ENCODE assay signal across 37 cellular contexts in the genomic region with DNA sequence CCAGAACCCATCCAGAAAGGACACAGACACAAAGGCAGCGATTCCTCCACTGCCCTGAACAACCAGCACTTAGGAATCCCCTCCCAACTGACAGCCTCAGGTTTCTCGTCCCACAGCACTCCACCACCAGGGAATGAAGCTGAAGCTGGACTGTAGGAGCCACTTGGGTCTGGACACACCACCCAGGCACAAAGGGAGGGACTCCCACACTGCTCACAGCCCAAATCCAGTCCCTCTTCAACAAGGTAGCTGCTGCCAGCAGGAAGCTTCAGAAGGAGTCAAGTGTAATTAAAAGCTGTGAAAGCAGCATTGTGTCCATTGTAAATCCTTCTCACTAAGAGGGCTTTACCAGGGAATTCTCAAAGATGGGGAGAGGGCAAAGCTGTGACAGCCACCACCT. TPM values are rescaled to one million over a fixed set of nuclear protein-coding genes. Genes with fewer than 3 reads are reported as not detected.
"Had no signal": no experiment of that assay in that cellular context is flagged by ENCODE, and none has a peak within 500 bp of the region (broad histone marks: within the 10 kb centered on the region; RNA-seq: fewer than 3 reads in every experiment).

No MANE protein-coding gene starts in this region.

- H3K4me3 Mint-ChIP-seq: activated B cell treated with CpG ODN at 0.5 μM for 24 hours; activated CD4-positive, alpha-beta memory T cell treated with anti-CD3 and anti-CD28 coated beads, Interleukin-2, amount 10 ng/mL, durations not matched to agents 7 days and 5 days; activated CD8-positive, alpha-beta memory T cell treated with anti-CD3 and anti-CD28 coated beads, Interleukin-2, amount 10 ng/mL, durations not matched to agents 7 days and 5 days; activated naive CD4-positive, alpha-beta T cell treated with anti-CD3 and anti-CD28 coated beads, Interleukin-2, amount 10 ng/mL, durations not matched to agents 7 days and 5 days; activated naive CD8-positive, alpha-beta T cell; activated naive CD8-positive, alpha-beta T cell treated with anti-CD3 and anti-CD28 coated beads, Interleukin-2, amount 50 U/mL, for 24 hours; T-helper 1 cell treated with Interleukin-12 subunit alpha and Interleukin-12 subunit beta and Interleukin-4 antibody, amounts not matched to agents 30 μg/mL and 1 μg/mL, for 36 hours; T-helper 2 cell treated with Interferon-gamma antibody and Interleukin-4, amounts not matched to agents 5 μg/mL and 100 μg/mL, for 36 hours had no signal

- H3K36me3 ChIP-seq: brain microvascular endothelial cell, MG63, Peyer's patch, SJSA1 had no signal

- H3K4me1 ChIP-seq: Peyer's patch, SJSA1 had no signal

- H3K4me2 ChIP-seq: SK-N-SH had no signal

- H3K4me3 ChIP-seq: MG63, Peyer's patch, SJSA1 had no signal

- DNase-seq: activated B cell treated with CpG ODN at 0.5 μM for 24 hours; activated CD4-positive, alpha-beta memory T cell treated with anti-CD3 and anti-CD28 coated beads, Interleukin-2, amount 10 ng/mL, durations not matched to agents 7 days and 5 days; activated CD4-positive, alpha-beta T cell treated with anti-CD3 and anti-CD28 coated beads for 48 hours; activated CD4-positive, CD25-positive, alpha-beta regulatory T cell treated with anti-CD3 and anti-CD28 coated beads, Interleukin-2, amount 50 U/mL, for 72 hours; activated CD8-positive, alpha-beta memory T cell treated with anti-CD3 and anti-CD28 coated beads for 24 hours; activated CD8-positive, alpha-beta memory T cell treated with anti-CD3 and anti-CD28 coated beads, Interleukin-2, amount 10 ng/mL, durations not matched to agents 7 days and 5 days; activated CD8-positive, alpha-beta memory T cell treated with anti-CD3 and anti-CD28 coated beads, Interleukin-2, amount 50 U/mL, for 48 hours; activated effector memory CD4-positive, alpha-beta T cell treated with Interleukin-2 at 50 U/mL for 16 hours; activated naive CD4-positive, alpha-beta T cell treated with anti-CD3 and anti-CD28 coated beads, Interleukin-2, amount 10 ng/mL, durations not matched to agents 7 days and 5 days; activated naive CD8-positive, alpha-beta T cell treated with anti-CD3 and anti-CD28 coated beads, Interleukin-2, amount 50 U/mL, for 24 hours; activated T-cell treated with anti-CD3 and anti-CD28 coated beads, Interleukin-2, amount 50 U/mL, for 48 hours; anterior cingulate cortex; brain microvascular endothelial cell; central memory CD4-positive, alpha-beta T cell; Kasumi-1; KG1; MG63; NCI-H1048; NCI-H1105 treated with DMSO at 0.1 percent for 48 hours; NCI-H1436; NCI-H1694; NCI-H1930; NCI-H2107; NCI-H345; NCI-H524 treated with DMSO at 0.1 percent for 48 hours; NCI-H748 treated with DMSO at 0.1 percent for 48 hours; PC-3; Peyer's patch; RPMI8226; SHP77 treated with DMSO at 0.1 percent for 48 hours; SK-N-SH had no signal

- H3K9me3 Mint-ChIP-seq: activated B cell treated with CpG ODN at 0.5 μM for 24 hours; activated CD4-positive, alpha-beta memory T cell treated with anti-CD3 and anti-CD28 coated beads, Interleukin-2, amount 10 ng/mL, durations not matched to agents 7 days and 5 days; activated naive CD4-positive, alpha-beta T cell treated with anti-CD3 and anti-CD28 coated beads, Interleukin-2, amount 10 ng/mL, durations not matched to agents 7 days and 5 days; activated naive CD8-positive, alpha-beta T cell treated with anti-CD3 and anti-CD28 coated beads, Interleukin-2, amount 50 U/mL, for 24 hours; T-helper 1 cell treated with Interleukin-12 subunit alpha and Interleukin-12 subunit beta and Interleukin-4 antibody, amounts not matched to agents 30 μg/mL and 1 μg/mL, for 36 hours; T-helper 2 cell treated with Interferon-gamma antibody and Interleukin-4, amounts not matched to agents 5 μg/mL and 100 μg/mL, for 36 hours had no signal

- H3K27me3 ChIP-seq: brain microvascular endothelial cell, Peyer's patch, SJSA1 had no signal

- H3K27ac Mint-ChIP-seq: activated B cell treated with CpG ODN at 0.5 μM for 24 hours; activated CD4-positive, alpha-beta memory T cell treated with anti-CD3 and anti-CD28 coated beads, Interleukin-2, amount 10 ng/mL, durations not matched to agents 7 days and 5 days; activated CD8-positive, alpha-beta memory T cell treated with anti-CD3 and anti-CD28 coated beads, Interleukin-2, amount 10 ng/mL, durations not matched to agents 7 days and 5 days; activated naive CD4-positive, alpha-beta T cell treated with anti-CD3 and anti-CD28 coated beads, Interleukin-2, amount 10 ng/mL, durations not matched to agents 7 days and 5 days; activated naive CD8-positive, alpha-beta T cell; activated naive CD8-positive, alpha-beta T cell treated with anti-CD3 and anti-CD28 coated beads, Interleukin-2, amount 50 U/mL, for 24 hours; T-helper 1 cell treated with Interleukin-12 subunit alpha and Interleukin-12 subunit beta and Interleukin-4 antibody, amounts not matched to agents 30 μg/mL and 1 μg/mL, for 36 hours; T-helper 2 cell treated with Interferon-gamma antibody and Interleukin-4, amounts not matched to agents 5 μg/mL and 100 μg/mL, for 36 hours had no signal

- H3K36me3 Mint-ChIP-seq: activated CD8-positive, alpha-beta memory T cell treated with anti-CD3 and anti-CD28 coated beads, Interleukin-2, amount 10 ng/mL, durations not matched to agents 7 days and 5 days; activated naive CD4-positive, alpha-beta T cell treated with anti-CD3 and anti-CD28 coated beads, Interleukin-2, amount 10 ng/mL, durations not matched to agents 7 days and 5 days; activated naive CD8-positive, alpha-beta T cell had no signal

- H3K4me1 Mint-ChIP-seq: activated B cell treated with CpG ODN at 0.5 μM for 24 hours; activated CD4-positive, alpha-beta memory T cell treated with anti-CD3 and anti-CD28 coated beads, Interleukin-2, amount 10 ng/mL, durations not matched to agents 7 days and 5 days; activated CD8-positive, alpha-beta memory T cell treated with anti-CD3 and anti-CD28 coated beads, Interleukin-2, amount 10 ng/mL, durations not matched to agents 7 days and 5 days; activated naive CD4-positive, alpha-beta T cell treated with anti-CD3 and anti-CD28 coated beads, Interleukin-2, amount 10 ng/mL, durations not matched to agents 7 days and 5 days; activated naive CD8-positive, alpha-beta T cell treated with anti-CD3 and anti-CD28 coated beads, Interleukin-2, amount 50 U/mL, for 24 hours had no signal

- H3K9me3 ChIP-seq: MG63, Peyer's patch, SJSA1, SK-N-SH had no signal

- H3K27ac ChIP-seq: brain microvascular endothelial cell, Peyer's patch, SJSA1 had no signal

- H3K9ac ChIP-seq: SK-N-SH had no signal

RNA-seq across cellular contexts. Expression of a gene that starts 29.0 kb away (rescaled TPM):
- total RNA-seq: activated B cell treated with CpG ODN at 0.5 μM for 24 hours; activated CD4-positive, alpha-beta memory T cell treated with anti-CD3 and anti-CD28 coated beads, Interleukin-2, amount 10 ng/mL, durations not matched to agents 7 days and 5 days; activated CD8-positive, alpha-beta memory T cell treated with anti-CD3 and anti-CD28 coated beads, Interleukin-2, amount 10 ng/mL, durations not matched to agents 7 days and 5 days; chondrocyte; NCI-H460; PC-3; SJSA1 had no signal
- polyA plus RNA-seq: SK-N-SH had no signal
